1 cellular context compared by ENCODE assay signal in genomic region chr4:15240764-15241163, GRCh38.
TF ChIP-seq lines count a peak whose summit lies in the region.

No MANE protein-coding gene starts in this region.

TF ChIP-seq in IMR-90, 13 proteins besides CTCF, POLR2A, EP300 and RAD21 (continued from another document):
- TF ChIP-seq RCOR1 (IDR thresholded peaks at IDR 0.05; ENCODE audit: insufficient replicate concordance, low read length) (no peak), CHD1 (IDR thresholded peaks at IDR 0.05; ENCODE audit: low read depth, low read length) (no peak)
